35 cellular contexts compared by ENCODE assay signal in genomic region chr10:76015245-76015644, GRCh38.
"Had no signal": no experiment of that assay in that cellular context is flagged by ENCODE, and none has a peak within 500 bp of the region (broad histone marks: within the 10 kb centered on the region; RNA-seq: fewer than 3 reads in every experiment).

No MANE protein-coding gene starts in this region.

- FAIRE-seq: RCC 7860 had no signal

- H3K9me3 ChIP-seq: ascending aorta had no signal

- ATAC-seq: activated CD8-positive, alpha-beta memory T cell treated with anti-CD3 and anti-CD28 coated beads, Interleukin-2, amount 10 ng/mL, durations not matched to agents 7 days and 5 days; activated T-cell treated with anti-CD3 and anti-CD28 coated beads, Interleukin-2, amount 50 U/mL, for 72 hours; activated T-helper 17 cell treated with anti-CD3 and anti-CD28 coated beads, Interleukin-2, amount 50 U/mL, for 72 hours; Right ventricle myocardium inferior; SK-N-SH treated with all-trans-retinoic acid at 6 μM for 48 hours; T-helper 17 cell had no signal

- H3K36me3 ChIP-seq: ascending aorta had no signal

- H3K4me1 ChIP-seq: ascending aorta had no signal

- H3K4me3 ChIP-seq: ascending aorta, PC-9 had no signal

- H3K27me3 ChIP-seq: ascending aorta had no signal

- H3K4me2 ChIP-seq: PC-9 had no signal

- H3K27ac ChIP-seq: ascending aorta, PC-9, RWPE1, VCaP had no signal

- H2AFZ ChIP-seq: PC-9 had no signal

- DNase-seq: activated B cell treated with CpG ODN at 0.5 μM for 24 hours; activated CD4-positive, alpha-beta memory T cell treated with anti-CD3 and anti-CD28 coated beads, Interleukin-2, amount 10 ng/mL, durations not matched to agents 7 days and 5 days; activated CD4-positive, alpha-beta T cell treated with anti-CD3 and anti-CD28 coated beads for 4 hours; activated CD4-positive, CD25-positive, alpha-beta regulatory T cell treated with anti-CD3 and anti-CD28 coated beads, Interleukin-2, amount 50 U/mL, for 72 hours; activated CD8-positive, alpha-beta memory T cell treated with anti-CD3 and anti-CD28 coated beads for 24 hours; activated CD8-positive, alpha-beta memory T cell treated with anti-CD3 and anti-CD28 coated beads, Interleukin-2, amount 10 ng/mL, durations not matched to agents 7 days and 5 days; activated CD8-positive, alpha-beta memory T cell treated with anti-CD3 and anti-CD28 coated beads, Interleukin-2, amount 50 U/mL, for 48 hours; activated effector memory CD4-positive, alpha-beta T cell treated with anti-CD3 and anti-CD28 coated beads, Interleukin-2, amount 50 U/mL, for 16 hours; activated naive CD4-positive, alpha-beta T cell; activated naive CD4-positive, alpha-beta T cell treated with anti-CD3 and anti-CD28 coated beads, Interleukin-2, amount 50 U/mL, for 16 hours; activated naive CD8-positive, alpha-beta T cell treated with anti-CD3 and anti-CD28 coated beads for 36 hours; activated T-cell treated with anti-CD3 and anti-CD28 coated beads, Interleukin-2, amount 50 U/mL, for 72 hours; amniotic stem cell; Karpas-422; KBM-7; MV-4-11; NCI-H1092; NCI-H1436 treated with DMSO at 0.1 percent for 48 hours; NCI-H1694 treated with DMSO at 0.1 percent for 48 hours; NCI-H2029; NCI-H345; NCI-H524 treated with DMSO at 0.1 percent for 48 hours; NK-92 treated with Interleukin-12 subunit alpha and Interleukin-12 subunit beta, amount 100 ng/mL, for 24 hours; PC-9; SIG-M5; T-cell; T-helper 17 cell; T-helper 9 cell had no signal
